ENCODE assay signal across 1 cellular context in genomic region chr1:183600136-183600535, GRCh38.
A peak's percentile ranks its signal among the peaks of the same experiment; 100 is the strongest.
TF ChIP-seq lines count a peak whose summit lies in the region.

No MANE protein-coding gene starts in this region.

TF ChIP-seq in K562, 482 proteins besides CTCF, POLR2A, EP300 and RAD21 (continued from another document and continues in another):
- TF ChIP-seq CEBPB (tag; IDR thresholded peaks at IDR 0.05) (peak; percentile 33; the same call in 1 of the 2 replicates), ZFP36 (IDR thresholded peaks at IDR 0.05; ENCODE audit: low read depth, low read length, partially characterized antibody) (peak; percentile 18), IFI16 (CRISPR knock-in tag; IDR thresholded peaks at IDR 0.05) (no peak), MYC (IDR thresholded peaks at IDR 0.05; ENCODE audit: low read depth, low read length) (no peak), MYC (CRISPR knock-in tag; IDR thresholded peaks at IDR 0.05; ENCODE audit: borderline replicate concordance, low read depth) (no peak), CUX1 (CRISPR knock-in tag; IDR thresholded peaks at IDR 0.05) (no peak), PKNOX1 (IDR thresholded peaks at IDR 0.05) (peak; percentile 40; the same call in 1 of the 2 replicates), ZNF778 (CRISPR knock-in tag; IDR thresholded peaks at IDR 0.05) (no peak), TCF7L2 (IDR thresholded peaks at IDR 0.05; ENCODE audit: low read depth, low read length) (no peak), ZBED1 (IDR thresholded peaks at IDR 0.05) (no peak), SFPQ (IDR thresholded peaks at IDR 0.05; ENCODE audit: low read depth, low read length) (no peak), NR1H2 (CRISPR knock-in tag; IDR thresholded peaks at IDR 0.05) (no peak), ZNF12 (CRISPR knock-in tag; IDR thresholded peaks at IDR 0.05) (no peak), KDM1A (IDR thresholded peaks at IDR 0.05) (no peak), NR4A1 (CRISPR knock-in tag; IDR thresholded peaks at IDR 0.05) (no peak), NR4A1 (tag; IDR thresholded peaks at IDR 0.05) (no peak), ZNF175 (CRISPR knock-in tag; IDR thresholded peaks at IDR 0.05; ENCODE audit: low read depth) (peak; percentile 72; the same call in 1 of the 2 replicates), PTBP1 (IDR thresholded peaks at IDR 0.05; ENCODE audit: low read depth, low read length) (no peak), SAP30 (IDR thresholded peaks at IDR 0.05; ENCODE audit: borderline replicate concordance, insufficient read depth, low read depth, low read length, poor library complexity, severe bottlenecking) (no peak), ZKSCAN3 (CRISPR knock-in tag; IDR thresholded peaks at IDR 0.05) (no peak), CEBPG (CRISPR knock-in tag; IDR thresholded peaks at IDR 0.05) (no peak), CEBPG (tag; conservative IDR thresholded peaks at IDR 0.05 in 1 of 2, IDR thresholded peaks at IDR 0.05 in 1 of 2) (peak; percentile 54 to 78; a peak in 3 of 4 replicates), PHB2 (IDR thresholded peaks at IDR 0.05; ENCODE audit: low read depth) (no peak), CBX2 (IDR thresholded peaks at IDR 0.05; ENCODE audit: insufficient read depth, low read length, poor library complexity, severe bottlenecking) (no peak), CTCFL (IDR thresholded peaks at IDR 0.05; ENCODE audit: borderline replicate concordance, insufficient read depth, low read depth, low read length, poor library complexity, severe bottlenecking) (no peak), MAFG (tag; conservative IDR thresholded peaks at IDR 0.05) (peak; percentile 60), NFE2 (IDR thresholded peaks at IDR 0.05; ENCODE audit: low read depth) (peak; percentile 47), ZNF785 (CRISPR knock-in tag; IDR thresholded peaks at IDR 0.05) (no peak), JUND (IDR thresholded peaks at IDR 0.05; ENCODE audit: borderline replicate concordance, low read depth, low read length) (peak; percentile 26; the same call in 1 of the 2 replicates), JUND (tag; IDR thresholded peaks at IDR 0.05; ENCODE audit: borderline replicate concordance, low read depth, low read length) (0 out of 3 replicates have a peak, but pooled peaks have one; percentile 18), C11orf30 (IDR thresholded peaks at IDR 0.05; ENCODE audit: low read depth) (peak; percentile 43), PBX2 (CRISPR knock-in tag; IDR thresholded peaks at IDR 0.05; ENCODE audit: low read depth) (no peak), PBX2 (tag; conservative IDR thresholded peaks at IDR 0.05; ENCODE audit: low read depth) (0 out of 2 replicates have a peak, but pooled peaks have one; percentile 29), ZFP91 (CRISPR knock-in tag; IDR thresholded peaks at IDR 0.05) (no peak), FOSL1 (tag; conservative IDR thresholded peaks at IDR 0.05) (peak; percentile 78)
- TF ChIP-seq, protein P1, sequence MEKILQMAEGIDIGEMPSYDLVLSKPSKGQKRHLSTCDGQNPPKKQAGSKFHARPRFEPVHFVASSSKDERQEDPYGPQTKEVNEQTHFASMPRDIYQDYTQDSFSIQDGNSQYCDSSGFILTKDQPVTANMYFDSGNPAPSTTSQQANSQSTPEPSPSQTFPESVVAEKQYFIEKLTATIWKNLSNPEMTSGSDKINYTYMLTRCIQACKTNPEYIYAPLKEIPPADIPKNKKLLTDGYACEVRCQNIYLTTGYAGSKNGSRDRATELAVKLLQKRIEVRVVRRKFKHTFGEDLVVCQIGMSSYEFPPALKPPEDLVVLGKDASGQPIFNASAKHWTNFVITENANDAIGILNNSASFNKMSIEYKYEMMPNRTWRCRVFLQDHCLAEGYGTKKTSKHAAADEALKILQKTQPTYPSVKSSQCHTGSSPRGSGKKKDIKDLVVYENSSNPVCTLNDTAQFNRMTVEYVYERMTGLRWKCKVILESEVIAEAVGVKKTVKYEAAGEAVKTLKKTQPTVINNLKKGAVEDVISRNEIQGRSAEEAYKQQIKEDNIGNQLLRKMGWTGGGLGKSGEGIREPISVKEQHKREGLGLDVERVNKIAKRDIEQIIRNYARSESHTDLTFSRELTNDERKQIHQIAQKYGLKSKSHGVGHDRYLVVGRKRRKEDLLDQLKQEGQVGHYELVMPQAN (IDR thresholded peaks at IDR 0.05; ENCODE audit: borderline replicate concordance) = no peak
- TF ChIP-seq, protein P2, sequence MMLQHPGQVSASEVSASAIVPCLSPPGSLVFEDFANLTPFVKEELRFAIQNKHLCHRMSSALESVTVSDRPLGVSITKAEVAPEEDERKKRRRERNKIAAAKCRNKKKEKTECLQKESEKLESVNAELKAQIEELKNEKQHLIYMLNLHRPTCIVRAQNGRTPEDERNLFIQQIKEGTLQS (IDR thresholded peaks at IDR 0.05) = peak; percentile 44; the same call in 1 of the 2 replicates
- TF ChIP-seq, protein P2 (CRISPR knock-in tag; conservative IDR thresholded peaks at IDR 0.05) = no peak
- TF ChIP-seq, protein P3, sequence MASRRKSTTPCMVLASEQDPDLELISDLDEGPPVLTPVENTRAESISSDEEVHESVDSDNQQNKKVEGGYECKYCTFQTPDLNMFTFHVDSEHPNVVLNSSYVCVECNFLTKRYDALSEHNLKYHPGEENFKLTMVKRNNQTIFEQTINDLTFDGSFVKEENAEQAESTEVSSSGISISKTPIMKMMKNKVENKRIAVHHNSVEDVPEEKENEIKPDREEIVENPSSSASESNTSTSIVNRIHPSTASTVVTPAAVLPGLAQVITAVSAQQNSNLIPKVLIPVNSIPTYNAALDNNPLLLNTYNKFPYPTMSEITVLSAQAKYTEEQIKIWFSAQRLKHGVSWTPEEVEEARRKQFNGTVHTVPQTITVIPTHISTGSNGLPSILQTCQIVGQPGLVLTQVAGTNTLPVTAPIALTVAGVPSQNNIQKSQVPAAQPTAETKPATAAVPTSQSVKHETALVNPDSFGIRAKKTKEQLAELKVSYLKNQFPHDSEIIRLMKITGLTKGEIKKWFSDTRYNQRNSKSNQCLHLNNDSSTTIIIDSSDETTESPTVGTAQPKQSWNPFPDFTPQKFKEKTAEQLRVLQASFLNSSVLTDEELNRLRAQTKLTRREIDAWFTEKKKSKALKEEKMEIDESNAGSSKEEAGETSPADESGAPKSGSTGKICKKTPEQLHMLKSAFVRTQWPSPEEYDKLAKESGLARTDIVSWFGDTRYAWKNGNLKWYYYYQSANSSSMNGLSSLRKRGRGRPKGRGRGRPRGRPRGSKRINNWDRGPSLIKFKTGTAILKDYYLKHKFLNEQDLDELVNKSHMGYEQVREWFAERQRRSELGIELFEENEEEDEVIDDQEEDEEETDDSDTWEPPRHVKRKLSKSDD (conservative IDR thresholded peaks at IDR 0.05; ENCODE audit: low read length) = no peak
